Comparison of ENCODE assay signal across 18 cellular contexts in genomic region chr2:98927059-98927458, GRCh38. TPM values are rescaled to one million over a fixed set of nuclear protein-coding genes. Genes with fewer than 3 reads are reported as not detected.
DNase-seq lines count a peak whose midpoint lies in the region; ATAC-seq and TF ChIP-seq lines count a peak whose summit lies in the region.
"Had no signal": no experiment of that assay in that cellular context is flagged by ENCODE, and none has a peak within 500 bp of the region (broad histone marks: within the 10 kb centered on the region; RNA-seq: fewer than 3 reads in every experiment).

No MANE protein-coding gene starts in this region.

- peaks cover 7% of the 10 kb centered on the region for H3K9me3 Mint-ChIP-seq in WTC11

- H3K9me3 ChIP-seq in osteoblast (ENCODE audit: low read depth, low read length) (no peaks in the 10 kb centered on the region), trophoblast cell (ENCODE audit: insufficient read depth, low read depth, low read length) (peaks cover 3% of the 10 kb centered on the region)
- H3K9me3 ChIP-seq: BE2C, HAP-1 had no signal

- H3K4me3 Mint-ChIP-seq in WTC11 = no peak overlapping the region

- peak; percentile 38 for DNase-seq in H7
- no peak for DNase-seq in WTC11 (ENCODE audit: low spot score)
- no peak for DNase-seq in epithelial cell of proximal tubule (ENCODE audit: low read depth)
- DNase-seq in osteoblast (ENCODE audit: insufficient read length, low spot score, missing footprints) = peak; percentile 71
- DNase-seq in trophoblast cell = no peak
- DNase-seq in central memory CD4-positive, alpha-beta T cell = no peak
- no peak for DNase-seq in A172 (ENCODE audit: low spot score)
- DNase-seq: BE2C, DMS79, Karpas-422, MV-4-11, NCI-H1105 treated with DMSO at 0.1 percent for 48 hours, NCI-H2081, NCI-H2171 had no signal

- H3K4ac ChIP-seq in trophoblast cell (ENCODE audit: low read depth, low read length) = no peak overlapping the region

- H2BK5ac ChIP-seq in trophoblast cell (ENCODE audit: low read depth, low read length, poor library complexity) = no peak overlapping the region

- no peaks in the 10 kb centered on the region for H4K20me1 ChIP-seq in osteoblast (ENCODE audit: insufficient read depth, low read length)

- H3K4me1 ChIP-seq in osteoblast (ENCODE audit: insufficient read depth, low read length) (peaks cover 9% of the 10 kb centered on the region), trophoblast cell (ENCODE audit: control insufficient read depth in 1 of 2, insufficient read depth in 2 of 2, low read length in 2 of 2) (peaks cover 0 to 4% of the 10 kb centered on the region in 2 experiments)
- H3K4me1 ChIP-seq: BE2C, SJSA1 had no signal

- POLR2A ChIA-PET in WTC11 (lab: Charles Lee) = no interaction called here

- H3K27ac Mint-ChIP-seq in WTC11 = no peak overlapping the region

- CTCF ChIA-PET in WTC11 (lab: Charles Lee) = interaction anchor here (1.2 kb wide), 1 partner anchor 41 kb away, joined by 3 read pairs; no protein-coding TSS in a partner anchor

- H3K23ac ChIP-seq in trophoblast cell (ENCODE audit: low read length) = no peak overlapping the region

- H3K4me3 ChIP-seq in H7 (ENCODE audit: insufficient read depth, low read depth, low read length) = no peak overlapping the region
- H3K4me3 ChIP-seq in epithelial cell of proximal tubule (ENCODE audit: low read depth, low read length) = no peak overlapping the region
- H3K4me3 ChIP-seq in osteoblast (ENCODE audit: insufficient read depth, low read length) = no peak overlapping the region
- H3K4me3 ChIP-seq in trophoblast cell (ENCODE audit: low read depth, low read length) = no peak overlapping the region
- H3K4me3 ChIP-seq: HAP-1, SJSA1 had no signal

- H3K36me3 Mint-ChIP-seq in WTC11 = 0 out of 2 replicates have a peak, but pooled peaks cover 3% of the 10 kb centered on the region

- H3K79me2 ChIP-seq in osteoblast (ENCODE audit: insufficient read depth, low read length) (no peaks in the 10 kb centered on the region), trophoblast cell (ENCODE audit: control insufficient read depth, insufficient read depth, low read length, poor library complexity) (no peaks in the 10 kb centered on the region)

- TF ChIP-seq CTCF in WTC11 (IDR thresholded peaks at IDR 0.05) = no peak
- peak; percentile 12 for TF ChIP-seq CTCF in epithelial cell of proximal tubule (conservative IDR thresholded peaks at IDR 0.05; ENCODE audit: low read depth, low read length)
- no peak for TF ChIP-seq CTCF in osteoblast (IDR thresholded peaks at IDR 0.05; ENCODE audit: extremely low read depth, low read depth, low read length)

- H3K36me3 ChIP-seq in H7 (replicated peaks; ENCODE audit: control insufficient read depth, insufficient read depth, low read length) = no peaks in the 10 kb centered on the region
- H3K36me3 ChIP-seq in osteoblast (ENCODE audit: insufficient read depth, low read length) = no peaks in the 10 kb centered on the region
- H3K36me3 ChIP-seq in trophoblast cell (ENCODE audit: control insufficient read depth in 1 of 2, insufficient read depth in 2 of 2, low read length in 2 of 2) = no peaks in the 10 kb centered on the region
- H3K36me3 ChIP-seq: BE2C, HAP-1, SJSA1 had no signal

- no peak overlapping the region for H3K27ac ChIP-seq in osteoblast (ENCODE audit: low read depth, low read length)
- H3K27ac ChIP-seq in trophoblast cell (ENCODE audit: low read depth, low read length) = no peak overlapping the region
- H3K27ac ChIP-seq: SJSA1 had no signal

- WGBS in trophoblast cell (ENCODE audit: extremely low coverage, insufficient coverage, insufficient read length) = no CpG with 5 or more reads among the region's 13 CpGs

- H3K18ac ChIP-seq in trophoblast cell (ENCODE audit: low read length) = no peak overlapping the region

- H4K91ac ChIP-seq in trophoblast cell (ENCODE audit: low read depth, low read length) = no peak overlapping the region

- no peak overlapping the region for H2BK12ac ChIP-seq in trophoblast cell (ENCODE audit: low read length)

- no peaks in the 10 kb centered on the region; the same call in 1 of the 2 replicates for H3K27me3 ChIP-seq in H7 (ENCODE audit: control insufficient read depth, insufficient read depth, low read length)
- no peaks in the 10 kb centered on the region for H3K27me3 ChIP-seq in osteoblast (ENCODE audit: insufficient read depth, low read length)
- H3K27me3 ChIP-seq in trophoblast cell (ENCODE audit: insufficient read depth, low read length) = no peaks in the 10 kb centered on the region
- H3K27me3 ChIP-seq: BE2C, SJSA1 had no signal

- no peak overlapping the region for H2BK120ac ChIP-seq in trophoblast cell (ENCODE audit: insufficient read depth, low read length, poor library complexity)

- peaks cover 15% of the 10 kb centered on the region for H3K4me1 Mint-ChIP-seq in WTC11

- no peak overlapping the region for H4K12ac ChIP-seq in trophoblast cell (ENCODE audit: low read depth, low read length)

- H4K8ac ChIP-seq in trophoblast cell (ENCODE audit: low read depth, low read length) = no peak overlapping the region

- no peaks in the 10 kb centered on the region for H3K27me3 Mint-ChIP-seq in WTC11 (ENCODE audit: low read depth)

- no peaks in the 10 kb centered on the region for H3K79me1 ChIP-seq in trophoblast cell (ENCODE audit: low read length)

- no peak overlapping the region for H3K14ac ChIP-seq in trophoblast cell (ENCODE audit: low read length)

- H3K4me2 ChIP-seq in osteoblast (ENCODE audit: insufficient read depth, low read length) = no peak overlapping the region
- H3K4me2 ChIP-seq in trophoblast cell (ENCODE audit: low read length) = no peak overlapping the region

- H2AFZ ChIP-seq in osteoblast (ENCODE audit: low read length) (no peak overlapping the region), trophoblast cell (ENCODE audit: insufficient read depth, low read length, poor library complexity) (no peak overlapping the region)

- no peak overlapping the region for H2AK5ac ChIP-seq in trophoblast cell (ENCODE audit: low read length)

- no peak overlapping the region for H3K9ac ChIP-seq in trophoblast cell (ENCODE audit: low read length)

- ATAC-seq in WTC11 (peak; percentile 43), HG02759 (IDR thresholded peaks at IDR 0.05; ENCODE audit: unreplicated experiment) (no peak)

TF ChIP-seq in WTC11, 78 proteins besides CTCF, POLR2A, EP300 and RAD21:
- no peak for TF ChIP-seq SMAD4 (CRISPR knock-in tag; IDR thresholded peaks at IDR 0.05)
- TF ChIP-seq ZNF232 (CRISPR knock-in tag; IDR thresholded peaks at IDR 0.05) = no peak
TF ChIP-seq in WTC11: peak in this region for 0.

RNA-seq across cellular contexts. Expression of gene CRACDL, which starts 9.0 kb away (rescaled TPM):
- 0.04 and 0.24 TPM in 2 replicates for total RNA-seq in H7 (2014; rRNA removed; shearing (Covaris generic))
- total RNA-seq in WTC11 (2021) (0.50 to 0.89 TPM (median 0.72 TPM) in 3 replicates), epithelial cell of proximal tubule (0.29 and 1.0 TPM in 2 replicates), osteoblast (not detected in 2 replicates)
- polyA plus RNA-seq in trophoblast cell (2013) = 0.12 and 0.29 TPM in 2 replicates
- 0.79 and 3.1 TPM in 2 replicates for total RNA-seq in A172 (2014; rRNA removed; shearing (Covaris generic))
- total RNA-seq: M059J, SJSA1 had no signal

Comparison
In these comparisons a context has a peak if more than half of its experiments do, and no peak if none do; other contexts are left out.
1. DNase-seq: peak in H7 (single experiment) and osteoblast (single experiment); none in WTC11 (single experiment), epithelial cell of proximal tubule (single experiment), trophoblast cell (0 of 2), central memory CD4-positive, alpha-beta T cell (single experiment) and A172 (single experiment).